Comparison of ENCODE assay signal across 8 cellular contexts in the genomic region with DNA sequence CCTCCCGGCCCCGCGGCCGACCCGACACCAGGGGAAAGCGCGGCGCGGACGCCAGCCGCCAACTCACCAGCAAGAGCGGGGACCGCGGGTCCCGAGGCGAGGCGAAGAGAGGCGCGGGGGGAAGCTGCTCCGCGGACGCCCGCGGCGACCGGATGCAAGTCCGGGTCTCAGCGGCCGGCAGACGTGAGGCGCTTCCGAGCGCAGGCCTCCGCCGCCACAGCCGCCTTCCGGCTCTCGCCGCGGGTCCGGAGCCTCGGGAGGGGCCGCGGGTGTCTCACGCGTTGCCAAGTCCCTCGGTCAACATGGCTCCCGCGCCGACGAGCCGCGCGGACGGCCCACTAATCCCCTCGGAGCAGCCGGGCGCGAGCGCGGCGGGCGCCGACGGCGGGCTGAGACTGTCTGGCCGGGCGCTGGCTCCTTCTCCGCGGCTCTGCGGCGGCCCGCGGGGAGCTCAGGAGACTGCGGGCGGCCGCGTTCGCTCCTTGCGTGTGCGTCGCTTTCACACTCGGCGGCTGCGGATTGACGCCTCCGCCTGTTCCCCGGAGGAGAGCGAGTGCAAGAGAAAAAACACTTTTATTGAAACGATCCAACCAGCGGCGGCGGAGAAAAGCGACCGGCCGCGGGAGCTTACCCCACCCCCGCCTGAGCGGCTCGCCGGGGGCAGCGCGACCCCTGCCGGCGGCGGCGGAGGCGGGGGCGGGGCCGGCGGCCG. TPM values are rescaled to one million over a fixed set of nuclear protein-coding genes. Genes with fewer than 3 reads are reported as not detected.
DNase-seq lines count a peak whose midpoint lies in the region; ATAC-seq and TF ChIP-seq lines count a peak whose summit lies in the region.

A gene (minus strand): TSS at position 521 of the 712 bp plus-strand sequence. CDS start 65,603 bp downstream, outside the sequence.

- H3K27ac Mint-ChIP-seq in neural crest cell (ENCODE audit: unreplicated experiment) = peak within 1 kb of the TSS; percentile 89

- H3K9me3 ChIP-seq in RWPE2 (ENCODE audit: severe bottlenecking) (no peaks in the 10 kb centered on the region), stomach (no peaks in the 10 kb centered on the region)

- peak within 1 kb of the TSS; percentile 88 for H3K4me3 Mint-ChIP-seq in neural crest cell

- TF ChIP-seq CTCF in RWPE2 (IDR thresholded peaks at IDR 0.05; ENCODE audit: poor library complexity, severe bottlenecking) = peak; percentile 89
- peak; percentile 62 for TF ChIP-seq CTCF in neural crest cell (conservative IDR thresholded peaks at IDR 0.05)
- TF ChIP-seq CTCF in stomach (IDR thresholded peaks at IDR 0.05) = peak in 2 of 7 experiments; percentile 15 to 88

- intact Hi-C loops in stomach (cut with DNase I; ENCODE audit: low total_unique reads) = no loop called here

- H3K36me3 Mint-ChIP-seq in neural crest cell (ENCODE audit: low read depth) = no peaks in the 10 kb centered on the region

- DNase-seq in ELF-1 (ENCODE audit: low read depth, low spot score) (peak; percentile 87), H4 (ENCODE audit: low spot score) (peak; percentile 71), LoVo (ENCODE audit: low spot score) (peak; percentile 89), RWPE2 (ENCODE audit: low spot score) (peak; percentile 74), fibroblast of the conjunctiva (ENCODE audit: low read depth) (peak; percentile 76), neural crest cell (ENCODE audit: low read depth, low spot score) (peak; percentile 74), stomach (peak; percentile 85)
- peak; percentile 84 for DNase-seq in activated effector memory CD4-positive, alpha-beta T cell treated with Interleukin-2 at 50 U/mL for 16 hours

- H3K4me3 ChIP-seq in RWPE2 (ENCODE audit: severe bottlenecking) (peak within 1 kb of the TSS; percentile 92), stomach (peak within 1 kb of the TSS; percentile 74 to 98 (median 86))

- TF ChIP-seq POLR2A in stomach (IDR thresholded peaks at IDR 0.05) = peak in 1 of 4 donors; percentile 48

- no peak for TF ChIP-seq EP300 in stomach (IDR thresholded peaks at IDR 0.05)

- ATAC-seq in RWPE2 (ENCODE audit: low read depth) = peak; percentile 57

- H3K36me3 ChIP-seq in RWPE2 (ENCODE audit: low read depth) = peaks cover 7% of the 10 kb centered on the region
- H3K36me3 ChIP-seq in stomach = no peaks in the 10 kb centered on the region

- WGBS in stomach, 5 donors = 0 to 1% (median 0%) methylated on average over 51 to 112 of the region's 112 CpGs

- peaks cover 24% of the 10 kb centered on the region for H3K4me1 ChIP-seq in RWPE2 (ENCODE audit: insufficient read depth, poor library complexity, severe bottlenecking)
- peaks cover 8 to 47% (median 25%) of the 10 kb centered on the region in 4 donors for H3K4me1 ChIP-seq in stomach

- H3K27ac ChIP-seq in RWPE2 (ENCODE audit: poor library complexity, severe bottlenecking) (peak within 1 kb of the TSS; percentile 94), stomach (peak within 1 kb of the TSS; percentile 97 to 100 (median 99))

- H3K4me1 Mint-ChIP-seq in neural crest cell = peaks cover 36% of the 10 kb centered on the region

- no peaks in the 10 kb centered on the region for H3K9me3 Mint-ChIP-seq in neural crest cell

- H3K27me3 Mint-ChIP-seq in neural crest cell (ENCODE audit: low read depth) = no peaks in the 10 kb centered on the region

- H3K27me3 ChIP-seq in RWPE2 (ENCODE audit: insufficient read depth, poor library complexity, severe bottlenecking) (no peaks in the 10 kb centered on the region), stomach (no peaks in the 10 kb centered on the region)

RNA-seq across cellular contexts. Expression of the gene that starts here (rescaled TPM):
- 25.4 and 26.9 TPM in 2 replicates for total RNA-seq in H4 (2014; rRNA removed; shearing (Covaris generic))
- 32.8 and 33.4 TPM in 2 replicates for total RNA-seq in neural crest cell
- total RNA-seq in stomach = 100 to 1,000 TPM in 2 of 5 donors, 10 to 100 TPM in 3; 33.3 to 137 (median 92.7) TPM
- polyA plus RNA-seq in stomach = 1 to 10 TPM; 5.4 to 7.9 (median 7.8) TPM

Comparison
In these comparisons a context has a peak if more than half of its experiments do, and no peak if none do; other contexts are left out.
1. Peak in every context shown above with its lines: DNase-seq, ATAC-seq, H3K4me3 ChIP-seq and H3K27ac ChIP-seq.